Comparison of ENCODE assay signal across 1 cellular context in the genomic region with DNA sequence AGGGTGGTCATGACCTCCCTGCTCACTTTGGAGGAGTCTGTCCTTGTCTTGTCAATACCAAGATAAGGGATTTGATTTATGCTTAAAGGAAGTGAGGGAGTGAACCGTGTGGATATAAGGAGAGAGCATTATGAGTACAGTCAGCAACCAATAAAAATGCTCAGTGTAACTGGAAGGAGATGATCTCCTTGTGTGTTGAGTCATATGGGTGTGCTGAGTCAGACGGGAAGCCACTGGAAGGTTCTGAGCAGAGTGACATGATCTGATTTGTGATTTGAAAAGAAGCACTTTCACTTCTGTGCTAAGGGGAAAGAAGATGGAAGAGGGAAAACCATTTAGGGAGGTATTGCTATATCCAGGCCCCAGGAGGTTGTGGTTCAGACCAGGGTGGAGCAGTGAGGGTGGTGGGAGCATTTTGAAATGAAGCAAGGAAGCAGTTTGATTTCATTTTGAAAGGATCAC.
TF ChIP-seq lines count a peak whose summit lies in the region.

No MANE protein-coding gene starts in this region.

TF ChIP-seq in K562, 482 proteins besides CTCF, POLR2A, EP300 and RAD21 (continued from another document and continues in another):
- TF ChIP-seq, protein P1, sequence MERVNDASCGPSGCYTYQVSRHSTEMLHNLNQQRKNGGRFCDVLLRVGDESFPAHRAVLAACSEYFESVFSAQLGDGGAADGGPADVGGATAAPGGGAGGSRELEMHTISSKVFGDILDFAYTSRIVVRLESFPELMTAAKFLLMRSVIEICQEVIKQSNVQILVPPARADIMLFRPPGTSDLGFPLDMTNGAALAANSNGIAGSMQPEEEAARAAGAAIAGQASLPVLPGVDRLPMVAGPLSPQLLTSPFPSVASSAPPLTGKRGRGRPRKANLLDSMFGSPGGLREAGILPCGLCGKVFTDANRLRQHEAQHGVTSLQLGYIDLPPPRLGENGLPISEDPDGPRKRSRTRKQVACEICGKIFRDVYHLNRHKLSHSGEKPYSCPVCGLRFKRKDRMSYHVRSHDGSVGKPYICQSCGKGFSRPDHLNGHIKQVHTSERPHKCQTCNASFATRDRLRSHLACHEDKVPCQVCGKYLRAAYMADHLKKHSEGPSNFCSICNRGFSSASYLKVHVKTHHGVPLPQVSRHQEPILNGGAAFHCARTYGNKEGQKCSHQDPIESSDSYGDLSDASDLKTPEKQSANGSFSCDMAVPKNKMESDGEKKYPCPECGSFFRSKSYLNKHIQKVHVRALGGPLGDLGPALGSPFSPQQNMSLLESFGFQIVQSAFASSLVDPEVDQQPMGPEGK (CRISPR knock-in tag; IDR thresholded peaks at IDR 0.05; ENCODE audit: borderline replicate concordance): no peak
- TF ChIP-seq ZNF41 (CRISPR knock-in tag; conservative IDR thresholded peaks at IDR 0.05) (no peak), ZNF174 (CRISPR knock-in tag; IDR thresholded peaks at IDR 0.05) (no peak), ZBTB1 (CRISPR knock-in tag; IDR thresholded peaks at IDR 0.05; ENCODE audit: borderline replicate concordance, low read depth) (no peak), MCM2 (IDR thresholded peaks at IDR 0.05; ENCODE audit: low read depth) (no peak), ELK1 (CRISPR knock-in tag; IDR thresholded peaks at IDR 0.05) (no peak), RNF2 (IDR thresholded peaks at IDR 0.05) (no peak; the same call in 1 of the 2 replicates), FOS (IDR thresholded peaks at IDR 0.05; ENCODE audit: extremely low read depth, insufficient read length) (peak; percentile 61), HDAC3 (IDR thresholded peaks at IDR 0.05; ENCODE audit: borderline replicate concordance, partially characterized antibody) (peak; percentile 59), ZNF592 (IDR thresholded peaks at IDR 0.05) (no peak), POLR2H (tag; IDR thresholded peaks at IDR 0.05; ENCODE audit: low read depth) (no peak; the same call in 1 of the 2 replicates), ARID1B (IDR thresholded peaks at IDR 0.05) (peak; percentile 89), MYC (IDR thresholded peaks at IDR 0.05; ENCODE audit: low read depth, low read length) (no peak), MYC (CRISPR knock-in tag; IDR thresholded peaks at IDR 0.05; ENCODE audit: borderline replicate concordance, low read depth) (no peak), HDAC6 (IDR thresholded peaks at IDR 0.05; ENCODE audit: low read depth, low read length) (no peak), ZNF408 (CRISPR knock-in tag; IDR thresholded peaks at IDR 0.05; ENCODE audit: low read depth) (no peak), CBX3 (IDR thresholded peaks at IDR 0.05; ENCODE audit: borderline replicate concordance in 1 of 2, low read length in 2 of 2) (peak in 1 of 2 experiments; percentile 79; a peak in 1 of 3 replicates), TBL1XR1 (IDR thresholded peaks at IDR 0.05; ENCODE audit: low read length in 2 of 2) (0 out of 4 replicates have a peak, but pooled peaks of 1 of the 2 experiments have one; percentile 51), KHSRP (IDR thresholded peaks at IDR 0.05) (no peak), ZSCAN29 (IDR thresholded peaks at IDR 0.05) (no peak), ZNF311 (CRISPR knock-in tag; IDR thresholded peaks at IDR 0.05) (no peak), EP400 (IDR thresholded peaks at IDR 0.05) (peak; percentile 71), FOXJ2 (tag; IDR thresholded peaks at IDR 0.05) (no peak), COPS2 (conservative IDR thresholded peaks at IDR 0.05) (no peak), CXXC5 (CRISPR knock-in tag; IDR thresholded peaks at IDR 0.05) (peak; percentile 41; the same call in 1 of the 2 replicates), ETV1 (tag; conservative IDR thresholded peaks at IDR 0.05; ENCODE audit: low read depth) (peak; percentile 96), ZNF76 (CRISPR knock-in tag; IDR thresholded peaks at IDR 0.05; ENCODE audit: borderline replicate concordance) (no peak), E4F1 (CRISPR knock-in tag; IDR thresholded peaks at IDR 0.05; ENCODE audit: borderline replicate concordance) (no peak), KAT2B (IDR thresholded peaks at IDR 0.05; ENCODE audit: low read depth, low read length) (no peak), RBM25 (IDR thresholded peaks at IDR 0.05; ENCODE audit: low read depth, low read length, severe bottlenecking) (no peak)
- TF ChIP-seq, protein P2, sequence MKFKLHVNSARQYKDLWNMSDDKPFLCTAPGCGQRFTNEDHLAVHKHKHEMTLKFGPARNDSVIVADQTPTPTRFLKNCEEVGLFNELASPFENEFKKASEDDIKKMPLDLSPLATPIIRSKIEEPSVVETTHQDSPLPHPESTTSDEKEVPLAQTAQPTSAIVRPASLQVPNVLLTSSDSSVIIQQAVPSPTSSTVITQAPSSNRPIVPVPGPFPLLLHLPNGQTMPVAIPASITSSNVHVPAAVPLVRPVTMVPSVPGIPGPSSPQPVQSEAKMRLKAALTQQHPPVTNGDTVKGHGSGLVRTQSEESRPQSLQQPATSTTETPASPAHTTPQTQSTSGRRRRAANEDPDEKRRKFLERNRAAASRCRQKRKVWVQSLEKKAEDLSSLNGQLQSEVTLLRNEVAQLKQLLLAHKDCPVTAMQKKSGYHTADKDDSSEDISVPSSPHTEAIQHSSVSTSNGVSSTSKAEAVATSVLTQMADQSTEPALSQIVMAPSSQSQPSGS (CRISPR knock-in tag; IDR thresholded peaks at IDR 0.05): no peak
- TF ChIP-seq, protein P3, sequence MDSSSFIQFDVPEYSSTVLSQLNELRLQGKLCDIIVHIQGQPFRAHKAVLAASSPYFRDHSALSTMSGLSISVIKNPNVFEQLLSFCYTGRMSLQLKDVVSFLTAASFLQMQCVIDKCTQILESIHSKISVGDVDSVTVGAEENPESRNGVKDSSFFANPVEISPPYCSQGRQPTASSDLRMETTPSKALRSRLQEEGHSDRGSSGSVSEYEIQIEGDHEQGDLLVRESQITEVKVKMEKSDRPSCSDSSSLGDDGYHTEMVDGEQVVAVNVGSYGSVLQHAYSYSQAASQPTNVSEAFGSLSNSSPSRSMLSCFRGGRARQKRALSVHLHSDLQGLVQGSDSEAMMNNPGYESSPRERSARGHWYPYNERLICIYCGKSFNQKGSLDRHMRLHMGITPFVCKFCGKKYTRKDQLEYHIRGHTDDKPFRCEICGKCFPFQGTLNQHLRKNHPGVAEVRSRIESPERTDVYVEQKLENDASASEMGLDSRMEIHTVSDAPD (CRISPR knock-in tag; IDR thresholded peaks at IDR 0.05): no peak
- TF ChIP-seq, protein P4, sequence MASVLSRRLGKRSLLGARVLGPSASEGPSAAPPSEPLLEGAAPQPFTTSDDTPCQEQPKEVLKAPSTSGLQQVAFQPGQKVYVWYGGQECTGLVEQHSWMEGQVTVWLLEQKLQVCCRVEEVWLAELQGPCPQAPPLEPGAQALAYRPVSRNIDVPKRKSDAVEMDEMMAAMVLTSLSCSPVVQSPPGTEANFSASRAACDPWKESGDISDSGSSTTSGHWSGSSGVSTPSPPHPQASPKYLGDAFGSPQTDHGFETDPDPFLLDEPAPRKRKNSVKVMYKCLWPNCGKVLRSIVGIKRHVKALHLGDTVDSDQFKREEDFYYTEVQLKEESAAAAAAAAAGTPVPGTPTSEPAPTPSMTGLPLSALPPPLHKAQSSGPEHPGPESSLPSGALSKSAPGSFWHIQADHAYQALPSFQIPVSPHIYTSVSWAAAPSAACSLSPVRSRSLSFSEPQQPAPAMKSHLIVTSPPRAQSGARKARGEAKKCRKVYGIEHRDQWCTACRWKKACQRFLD (CRISPR knock-in tag; IDR thresholded peaks at IDR 0.05): no peak
- TF ChIP-seq, protein P5, sequence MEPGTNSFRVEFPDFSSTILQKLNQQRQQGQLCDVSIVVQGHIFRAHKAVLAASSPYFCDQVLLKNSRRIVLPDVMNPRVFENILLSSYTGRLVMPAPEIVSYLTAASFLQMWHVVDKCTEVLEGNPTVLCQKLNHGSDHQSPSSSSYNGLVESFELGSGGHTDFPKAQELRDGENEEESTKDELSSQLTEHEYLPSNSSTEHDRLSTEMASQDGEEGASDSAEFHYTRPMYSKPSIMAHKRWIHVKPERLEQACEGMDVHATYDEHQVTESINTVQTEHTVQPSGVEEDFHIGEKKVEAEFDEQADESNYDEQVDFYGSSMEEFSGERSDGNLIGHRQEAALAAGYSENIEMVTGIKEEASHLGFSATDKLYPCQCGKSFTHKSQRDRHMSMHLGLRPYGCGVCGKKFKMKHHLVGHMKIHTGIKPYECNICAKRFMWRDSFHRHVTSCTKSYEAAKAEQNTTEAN (CRISPR knock-in tag; IDR thresholded peaks at IDR 0.05): no peak
- TF ChIP-seq, protein P6, sequence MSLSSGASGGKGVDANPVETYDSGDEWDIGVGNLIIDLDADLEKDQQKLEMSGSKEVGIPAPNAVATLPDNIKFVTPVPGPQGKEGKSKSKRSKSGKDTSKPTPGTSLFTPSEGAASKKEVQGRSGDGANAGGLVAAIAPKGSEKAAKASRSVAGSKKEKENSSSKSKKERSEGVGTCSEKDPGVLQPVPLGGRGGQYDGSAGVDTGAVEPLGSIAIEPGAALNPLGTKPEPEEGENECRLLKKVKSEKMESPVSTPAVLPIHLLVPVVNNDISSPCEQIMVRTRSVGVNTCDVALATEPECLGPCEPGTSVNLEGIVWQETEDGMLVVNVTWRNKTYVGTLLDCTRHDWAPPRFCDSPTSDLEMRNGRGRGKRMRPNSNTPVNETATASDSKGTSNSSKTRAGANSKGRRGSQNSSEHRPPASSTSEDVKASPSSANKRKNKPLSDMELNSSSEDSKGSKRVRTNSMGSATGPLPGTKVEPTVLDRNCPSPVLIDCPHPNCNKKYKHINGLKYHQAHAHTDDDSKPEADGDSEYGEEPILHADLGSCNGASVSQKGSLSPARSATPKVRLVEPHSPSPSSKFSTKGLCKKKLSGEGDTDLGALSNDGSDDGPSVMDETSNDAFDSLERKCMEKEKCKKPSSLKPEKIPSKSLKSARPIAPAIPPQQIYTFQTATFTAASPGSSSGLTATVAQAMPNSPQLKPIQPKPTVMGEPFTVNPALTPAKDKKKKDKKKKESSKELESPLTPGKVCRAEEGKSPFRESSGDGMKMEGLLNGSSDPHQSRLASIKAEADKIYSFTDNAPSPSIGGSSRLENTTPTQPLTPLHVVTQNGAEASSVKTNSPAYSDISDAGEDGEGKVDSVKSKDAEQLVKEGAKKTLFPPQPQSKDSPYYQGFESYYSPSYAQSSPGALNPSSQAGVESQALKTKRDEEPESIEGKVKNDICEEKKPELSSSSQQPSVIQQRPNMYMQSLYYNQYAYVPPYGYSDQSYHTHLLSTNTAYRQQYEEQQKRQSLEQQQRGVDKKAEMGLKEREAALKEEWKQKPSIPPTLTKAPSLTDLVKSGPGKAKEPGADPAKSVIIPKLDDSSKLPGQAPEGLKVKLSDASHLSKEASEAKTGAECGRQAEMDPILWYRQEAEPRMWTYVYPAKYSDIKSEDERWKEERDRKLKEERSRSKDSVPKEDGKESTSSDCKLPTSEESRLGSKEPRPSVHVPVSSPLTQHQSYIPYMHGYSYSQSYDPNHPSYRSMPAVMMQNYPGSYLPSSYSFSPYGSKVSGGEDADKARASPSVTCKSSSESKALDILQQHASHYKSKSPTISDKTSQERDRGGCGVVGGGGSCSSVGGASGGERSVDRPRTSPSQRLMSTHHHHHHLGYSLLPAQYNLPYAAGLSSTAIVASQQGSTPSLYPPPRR (CRISPR knock-in tag; IDR thresholded peaks at IDR 0.05; ENCODE audit: borderline replicate concordance): no peak
